In the genomic region with DNA sequence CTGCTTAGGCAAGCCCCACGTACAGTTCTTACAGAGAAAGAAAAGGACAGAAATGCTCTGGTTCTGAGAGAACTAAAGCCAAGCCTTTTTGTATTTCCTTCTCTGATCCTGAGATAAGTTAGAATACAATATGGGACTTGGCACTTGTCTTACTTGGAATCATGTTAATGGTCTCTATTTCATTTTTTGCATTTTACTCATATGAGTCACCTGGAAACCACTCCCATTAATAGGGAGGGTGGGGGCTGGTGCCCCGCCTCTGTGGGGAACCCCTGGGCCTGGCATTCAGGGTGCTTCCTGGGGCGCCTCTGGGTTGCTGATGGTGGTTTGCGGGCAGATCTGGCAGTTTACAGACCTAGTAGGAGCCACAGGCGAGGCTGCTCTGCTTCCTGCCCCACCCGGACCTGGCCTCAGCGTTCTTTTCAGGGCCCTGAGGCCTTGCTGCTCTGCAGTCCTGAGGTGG, we compare ENCODE assay signal across 8 cellular contexts. TPM values are rescaled to one million over a fixed set of nuclear protein-coding genes. Genes with fewer than 3 reads are reported as not detected.
DNase-seq lines count a peak whose midpoint lies in the region; ATAC-seq and TF ChIP-seq lines count a peak whose summit lies in the region.

No MANE protein-coding gene starts in this region.

- H3K27ac ChIP-seq in ascending aorta (peak overlapping the region; percentile 86 to 87), neutrophil (peak overlapping the region; percentile 57)

- peaks cover 10% of the 10 kb centered on the region for H3K36me3 Mint-ChIP-seq in type B pancreatic cell

- H3K27me3 Mint-ChIP-seq in type B pancreatic cell, result no peaks in the 10 kb centered on the region

- H3K36me3 ChIP-seq in ascending aorta (peaks cover 10 to 15% of the 10 kb centered on the region in 2 donors), neutrophil (peaks cover 56% of the 10 kb centered on the region)

- no peaks in the 10 kb centered on the region for H3K9me3 ChIP-seq in ascending aorta
- H3K9me3 ChIP-seq in neutrophil, result no peaks in the 10 kb centered on the region

- no peak overlapping the region for H3K4me3 Mint-ChIP-seq in type B pancreatic cell

- peak; percentile 75 for ATAC-seq in HG03159 (IDR thresholded peaks at IDR 0.05; ENCODE audit: unreplicated experiment)

- intact Hi-C loops in ascending aorta (cut with DNase I), result loop anchor here (5.0 to 10.0 kb wide), 2 partner anchors 35 to 122 kb away; no protein-coding TSS in a partner anchor

- DNase-seq in GF-D8 (lab: John Stamatoyannopoulos, UW) (peak; percentile 18), T-helper 22 cell (ENCODE audit: low read depth) (peak; percentile 96), ascending aorta (ENCODE audit: low spot score in 2 of 2) (peak; percentile 36 to 77), type B pancreatic cell (ENCODE audit: extremely low spot score, unreplicated experiment) (no peak), NCI-H1105 treated with DMSO at 0.1 percent for 48 hours (lab: John Stamatoyannopoulos, UW) (no peak), AG08395 (ENCODE audit: low spot score) (no peak)

- TF ChIP-seq CTCF in ascending aorta (IDR thresholded peaks at IDR 0.05) (no peak), neutrophil (IDR thresholded peaks at IDR 0.05) (no peak), type B pancreatic cell (conservative IDR thresholded peaks at IDR 0.05) (no peak)

- H3K4me1 ChIP-seq in ascending aorta (peaks cover 14 to 28% of the 10 kb centered on the region in 2 donors), neutrophil (ENCODE audit: control insufficient read depth in 1 of 2, insufficient read depth in 1 of 2, low read depth in 1 of 2, low read length in 1 of 2) (peaks cover 9 to 10% of the 10 kb centered on the region in 2 experiments)

- H3K4me3 ChIP-seq in ascending aorta, result no peak overlapping the region
- no peak overlapping the region for H3K4me3 ChIP-seq in neutrophil (ENCODE audit: low read depth in 1 of 2, low read length in 1 of 2)

- no peaks in the 10 kb centered on the region for H3K27me3 ChIP-seq in ascending aorta
- no peaks in the 10 kb centered on the region for H3K27me3 ChIP-seq in neutrophil

- H3K27ac Mint-ChIP-seq in type B pancreatic cell, result peak overlapping the region; percentile 95

- H3K4me1 Mint-ChIP-seq in type B pancreatic cell (ENCODE audit: unreplicated experiment), result peaks cover 6% of the 10 kb centered on the region

- H3K9me3 Mint-ChIP-seq in type B pancreatic cell, result no peaks in the 10 kb centered on the region

RNA-seq across cellular contexts. Expression of gene TSPAN2, which starts 26.7 kb away (rescaled TPM):
- total RNA-seq in ascending aorta (10.9 TPM), type B pancreatic cell (ENCODE audit: low replicate concordance) (29.6 and 32.4 TPM in 2 replicates)

RNA-seq across cellular contexts. Expression of gene TSHB, which starts 32.9 kb away (rescaled TPM):
- total RNA-seq in ascending aorta (not detected), type B pancreatic cell (ENCODE audit: low replicate concordance) (not detected in 2 replicates)

Comparison
In these comparisons a context has a peak if more than half of its experiments do, and no peak if none do; other contexts are left out.
1. DNase-seq: peak in GF-D8 (single experiment), T-helper 22 cell (single experiment) and ascending aorta (2 of 2); none in type B pancreatic cell (single experiment), NCI-H1105 treated with DMSO at 0.1 percent for 48 hours (single experiment) and AG08395 (single experiment).